1 cellular context compared by ENCODE assay signal in the genomic region with DNA sequence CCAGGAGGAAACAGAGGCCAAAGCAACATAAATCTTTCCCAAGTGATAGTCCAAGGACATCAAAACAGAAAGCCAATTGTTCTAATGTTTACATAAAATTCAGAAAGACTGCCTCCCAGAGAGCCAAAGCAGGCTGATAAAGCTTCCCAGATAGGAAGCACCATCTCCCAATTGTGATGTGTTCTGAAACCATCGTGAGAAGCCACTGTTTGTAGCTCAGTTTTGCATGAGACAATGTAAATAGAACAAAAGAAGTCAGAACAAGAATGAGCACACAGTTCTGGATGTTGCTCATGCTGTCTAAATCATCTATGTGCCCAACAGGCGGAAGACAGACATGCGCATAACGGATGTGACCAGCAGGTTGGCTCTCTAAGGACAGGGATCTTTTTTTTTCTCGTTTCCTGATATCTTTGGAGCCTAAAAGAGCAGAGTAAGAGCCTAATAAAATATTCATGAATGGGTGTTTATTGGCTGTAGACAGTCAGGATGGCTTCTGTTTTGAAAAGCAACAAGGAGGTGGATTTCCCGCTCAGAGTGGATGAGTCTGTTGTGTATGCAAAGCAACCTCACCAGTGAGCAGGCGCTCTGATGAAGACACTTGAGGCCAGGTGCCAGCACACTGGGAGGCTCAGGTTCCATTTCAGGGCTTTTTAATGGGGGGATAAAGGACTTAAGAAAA.
TF ChIP-seq lines count a peak whose summit lies in the region.

No MANE protein-coding gene starts in this region.

TF ChIP-seq in WTC11, 78 proteins besides CTCF, POLR2A, EP300 and RAD21 (continued from another document):
- TF ChIP-seq, protein P1, sequence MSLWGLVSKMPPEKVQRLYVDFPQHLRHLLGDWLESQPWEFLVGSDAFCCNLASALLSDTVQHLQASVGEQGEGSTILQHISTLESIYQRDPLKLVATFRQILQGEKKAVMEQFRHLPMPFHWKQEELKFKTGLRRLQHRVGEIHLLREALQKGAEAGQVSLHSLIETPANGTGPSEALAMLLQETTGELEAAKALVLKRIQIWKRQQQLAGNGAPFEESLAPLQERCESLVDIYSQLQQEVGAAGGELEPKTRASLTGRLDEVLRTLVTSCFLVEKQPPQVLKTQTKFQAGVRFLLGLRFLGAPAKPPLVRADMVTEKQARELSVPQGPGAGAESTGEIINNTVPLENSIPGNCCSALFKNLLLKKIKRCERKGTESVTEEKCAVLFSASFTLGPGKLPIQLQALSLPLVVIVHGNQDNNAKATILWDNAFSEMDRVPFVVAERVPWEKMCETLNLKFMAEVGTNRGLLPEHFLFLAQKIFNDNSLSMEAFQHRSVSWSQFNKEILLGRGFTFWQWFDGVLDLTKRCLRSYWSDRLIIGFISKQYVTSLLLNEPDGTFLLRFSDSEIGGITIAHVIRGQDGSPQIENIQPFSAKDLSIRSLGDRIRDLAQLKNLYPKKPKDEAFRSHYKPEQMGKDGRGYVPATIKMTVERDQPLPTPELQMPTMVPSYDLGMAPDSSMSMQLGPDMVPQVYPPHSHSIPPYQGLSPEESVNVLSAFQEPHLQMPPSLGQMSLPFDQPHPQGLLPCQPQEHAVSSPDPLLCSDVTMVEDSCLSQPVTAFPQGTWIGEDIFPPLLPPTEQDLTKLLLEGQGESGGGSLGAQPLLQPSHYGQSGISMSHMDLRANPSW (CRISPR knock-in tag; conservative IDR thresholded peaks at IDR 0.05; ENCODE audit: low read depth): no peak
- TF ChIP-seq, protein P2, sequence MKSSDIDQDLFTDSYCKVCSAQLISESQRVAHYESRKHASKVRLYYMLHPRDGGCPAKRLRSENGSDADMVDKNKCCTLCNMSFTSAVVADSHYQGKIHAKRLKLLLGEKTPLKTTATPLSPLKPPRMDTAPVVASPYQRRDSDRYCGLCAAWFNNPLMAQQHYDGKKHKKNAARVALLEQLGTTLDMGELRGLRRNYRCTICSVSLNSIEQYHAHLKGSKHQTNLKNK (CRISPR knock-in tag; IDR thresholded peaks at IDR 0.05): no peak
- TF ChIP-seq, protein P3, sequence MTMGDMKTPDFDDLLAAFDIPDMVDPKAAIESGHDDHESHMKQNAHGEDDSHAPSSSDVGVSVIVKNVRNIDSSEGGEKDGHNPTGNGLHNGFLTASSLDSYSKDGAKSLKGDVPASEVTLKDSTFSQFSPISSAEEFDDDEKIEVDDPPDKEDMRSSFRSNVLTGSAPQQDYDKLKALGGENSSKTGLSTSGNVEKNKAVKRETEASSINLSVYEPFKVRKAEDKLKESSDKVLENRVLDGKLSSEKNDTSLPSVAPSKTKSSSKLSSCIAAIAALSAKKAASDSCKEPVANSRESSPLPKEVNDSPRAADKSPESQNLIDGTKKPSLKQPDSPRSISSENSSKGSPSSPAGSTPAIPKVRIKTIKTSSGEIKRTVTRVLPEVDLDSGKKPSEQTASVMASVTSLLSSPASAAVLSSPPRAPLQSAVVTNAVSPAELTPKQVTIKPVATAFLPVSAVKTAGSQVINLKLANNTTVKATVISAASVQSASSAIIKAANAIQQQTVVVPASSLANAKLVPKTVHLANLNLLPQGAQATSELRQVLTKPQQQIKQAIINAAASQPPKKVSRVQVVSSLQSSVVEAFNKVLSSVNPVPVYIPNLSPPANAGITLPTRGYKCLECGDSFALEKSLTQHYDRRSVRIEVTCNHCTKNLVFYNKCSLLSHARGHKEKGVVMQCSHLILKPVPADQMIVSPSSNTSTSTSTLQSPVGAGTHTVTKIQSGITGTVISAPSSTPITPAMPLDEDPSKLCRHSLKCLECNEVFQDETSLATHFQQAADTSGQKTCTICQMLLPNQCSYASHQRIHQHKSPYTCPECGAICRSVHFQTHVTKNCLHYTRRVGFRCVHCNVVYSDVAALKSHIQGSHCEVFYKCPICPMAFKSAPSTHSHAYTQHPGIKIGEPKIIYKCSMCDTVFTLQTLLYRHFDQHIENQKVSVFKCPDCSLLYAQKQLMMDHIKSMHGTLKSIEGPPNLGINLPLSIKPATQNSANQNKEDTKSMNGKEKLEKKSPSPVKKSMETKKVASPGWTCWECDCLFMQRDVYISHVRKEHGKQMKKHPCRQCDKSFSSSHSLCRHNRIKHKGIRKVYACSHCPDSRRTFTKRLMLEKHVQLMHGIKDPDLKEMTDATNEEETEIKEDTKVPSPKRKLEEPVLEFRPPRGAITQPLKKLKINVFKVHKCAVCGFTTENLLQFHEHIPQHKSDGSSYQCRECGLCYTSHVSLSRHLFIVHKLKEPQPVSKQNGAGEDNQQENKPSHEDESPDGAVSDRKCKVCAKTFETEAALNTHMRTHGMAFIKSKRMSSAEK (CRISPR knock-in tag; IDR thresholded peaks at IDR 0.05; ENCODE audit: borderline replicate concordance): no peak
- TF ChIP-seq ZNF396 (CRISPR knock-in tag; IDR thresholded peaks at IDR 0.05; ENCODE audit: borderline replicate concordance): no peak
- TF ChIP-seq IRF2 (CRISPR knock-in tag; IDR thresholded peaks at IDR 0.05; ENCODE audit: borderline replicate concordance, low read depth): no peak
- TF ChIP-seq, protein P4, sequence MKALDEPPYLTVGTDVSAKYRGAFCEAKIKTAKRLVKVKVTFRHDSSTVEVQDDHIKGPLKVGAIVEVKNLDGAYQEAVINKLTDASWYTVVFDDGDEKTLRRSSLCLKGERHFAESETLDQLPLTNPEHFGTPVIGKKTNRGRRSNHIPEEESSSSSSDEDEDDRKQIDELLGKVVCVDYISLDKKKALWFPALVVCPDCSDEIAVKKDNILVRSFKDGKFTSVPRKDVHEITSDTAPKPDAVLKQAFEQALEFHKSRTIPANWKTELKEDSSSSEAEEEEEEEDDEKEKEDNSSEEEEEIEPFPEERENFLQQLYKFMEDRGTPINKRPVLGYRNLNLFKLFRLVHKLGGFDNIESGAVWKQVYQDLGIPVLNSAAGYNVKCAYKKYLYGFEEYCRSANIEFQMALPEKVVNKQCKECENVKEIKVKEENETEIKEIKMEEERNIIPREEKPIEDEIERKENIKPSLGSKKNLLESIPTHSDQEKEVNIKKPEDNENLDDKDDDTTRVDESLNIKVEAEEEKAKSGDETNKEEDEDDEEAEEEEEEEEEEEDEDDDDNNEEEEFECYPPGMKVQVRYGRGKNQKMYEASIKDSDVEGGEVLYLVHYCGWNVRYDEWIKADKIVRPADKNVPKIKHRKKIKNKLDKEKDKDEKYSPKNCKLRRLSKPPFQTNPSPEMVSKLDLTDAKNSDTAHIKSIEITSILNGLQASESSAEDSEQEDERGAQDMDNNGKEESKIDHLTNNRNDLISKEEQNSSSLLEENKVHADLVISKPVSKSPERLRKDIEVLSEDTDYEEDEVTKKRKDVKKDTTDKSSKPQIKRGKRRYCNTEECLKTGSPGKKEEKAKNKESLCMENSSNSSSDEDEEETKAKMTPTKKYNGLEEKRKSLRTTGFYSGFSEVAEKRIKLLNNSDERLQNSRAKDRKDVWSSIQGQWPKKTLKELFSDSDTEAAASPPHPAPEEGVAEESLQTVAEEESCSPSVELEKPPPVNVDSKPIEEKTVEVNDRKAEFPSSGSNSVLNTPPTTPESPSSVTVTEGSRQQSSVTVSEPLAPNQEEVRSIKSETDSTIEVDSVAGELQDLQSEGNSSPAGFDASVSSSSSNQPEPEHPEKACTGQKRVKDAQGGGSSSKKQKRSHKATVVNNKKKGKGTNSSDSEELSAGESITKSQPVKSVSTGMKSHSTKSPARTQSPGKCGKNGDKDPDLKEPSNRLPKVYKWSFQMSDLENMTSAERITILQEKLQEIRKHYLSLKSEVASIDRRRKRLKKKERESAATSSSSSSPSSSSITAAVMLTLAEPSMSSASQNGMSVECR (CRISPR knock-in tag; IDR thresholded peaks at IDR 0.05; ENCODE audit: borderline replicate concordance): no peak
- no peak for TF ChIP-seq ZNF416 (CRISPR knock-in tag; IDR thresholded peaks at IDR 0.05)
- TF ChIP-seq, protein P5, sequence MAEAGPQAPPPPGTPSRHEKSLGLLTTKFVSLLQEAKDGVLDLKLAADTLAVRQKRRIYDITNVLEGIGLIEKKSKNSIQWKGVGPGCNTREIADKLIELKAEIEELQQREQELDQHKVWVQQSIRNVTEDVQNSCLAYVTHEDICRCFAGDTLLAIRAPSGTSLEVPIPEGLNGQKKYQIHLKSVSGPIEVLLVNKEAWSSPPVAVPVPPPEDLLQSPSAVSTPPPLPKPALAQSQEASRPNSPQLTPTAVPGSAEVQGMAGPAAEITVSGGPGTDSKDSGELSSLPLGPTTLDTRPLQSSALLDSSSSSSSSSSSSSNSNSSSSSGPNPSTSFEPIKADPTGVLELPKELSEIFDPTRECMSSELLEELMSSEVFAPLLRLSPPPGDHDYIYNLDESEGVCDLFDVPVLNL (CRISPR knock-in tag; IDR thresholded peaks at IDR 0.05; ENCODE audit: borderline replicate concordance, low read depth): no peak
- TF ChIP-seq, protein P6, sequence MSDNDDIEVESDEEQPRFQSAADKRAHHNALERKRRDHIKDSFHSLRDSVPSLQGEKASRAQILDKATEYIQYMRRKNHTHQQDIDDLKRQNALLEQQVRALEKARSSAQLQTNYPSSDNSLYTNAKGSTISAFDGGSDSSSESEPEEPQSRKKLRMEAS (CRISPR knock-in tag; IDR thresholded peaks at IDR 0.05): 0 out of 2 replicates have a peak, but pooled peaks have one; percentile 15
- TF ChIP-seq NFYB (CRISPR knock-in tag; conservative IDR thresholded peaks at IDR 0.05; ENCODE audit: low read depth): no peak
- TF ChIP-seq GTF2I (CRISPR knock-in tag; conservative IDR thresholded peaks at IDR 0.05): no peak
- no peak for TF ChIP-seq NR3C1 (CRISPR knock-in tag; conservative IDR thresholded peaks at IDR 0.05; ENCODE audit: low read depth)
- TF ChIP-seq, protein P7, sequence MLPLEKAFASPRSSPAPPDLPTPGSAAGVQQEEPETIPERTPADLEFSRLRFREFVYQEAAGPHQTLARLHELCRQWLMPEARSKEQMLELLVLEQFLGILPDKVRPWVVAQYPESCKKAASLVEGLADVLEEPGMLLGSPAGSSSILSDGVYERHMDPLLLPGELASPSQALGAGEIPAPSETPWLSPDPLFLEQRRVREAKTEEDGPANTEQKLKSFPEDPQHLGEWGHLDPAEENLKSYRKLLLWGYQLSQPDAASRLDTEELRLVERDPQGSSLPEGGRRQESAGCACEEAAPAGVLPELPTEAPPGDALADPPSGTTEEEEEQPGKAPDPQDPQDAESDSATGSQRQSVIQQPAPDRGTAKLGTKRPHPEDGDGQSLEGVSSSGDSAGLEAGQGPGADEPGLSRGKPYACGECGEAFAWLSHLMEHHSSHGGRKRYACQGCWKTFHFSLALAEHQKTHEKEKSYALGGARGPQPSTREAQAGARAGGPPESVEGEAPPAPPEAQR (CRISPR knock-in tag; IDR thresholded peaks at IDR 0.05): 0 out of 2 replicates have a peak, but pooled peaks have one; percentile 33
- no peak for TF ChIP-seq ELF4 (CRISPR knock-in tag; IDR thresholded peaks at IDR 0.05; ENCODE audit: low read depth)
- no peak for TF ChIP-seq PRRX2 (CRISPR knock-in tag; IDR thresholded peaks at IDR 0.05)
- peak; percentile 86 for TF ChIP-seq GABPB1 (CRISPR knock-in tag; IDR thresholded peaks at IDR 0.05)
- peak; percentile 2; the same call in 1 of the 2 replicates for TF ChIP-seq ZNF423 (CRISPR knock-in tag; IDR thresholded peaks at IDR 0.05)
- no peak for TF ChIP-seq NR2C2 (CRISPR knock-in tag; IDR thresholded peaks at IDR 0.05)
- TF ChIP-seq, protein P8, sequence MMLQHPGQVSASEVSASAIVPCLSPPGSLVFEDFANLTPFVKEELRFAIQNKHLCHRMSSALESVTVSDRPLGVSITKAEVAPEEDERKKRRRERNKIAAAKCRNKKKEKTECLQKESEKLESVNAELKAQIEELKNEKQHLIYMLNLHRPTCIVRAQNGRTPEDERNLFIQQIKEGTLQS (CRISPR knock-in tag; conservative IDR thresholded peaks at IDR 0.05): no peak
- TF ChIP-seq TEAD4 (CRISPR knock-in tag; IDR thresholded peaks at IDR 0.05): no peak
- no peak for TF ChIP-seq JAZF1 (CRISPR knock-in tag; IDR thresholded peaks at IDR 0.05)
- TF ChIP-seq, protein P9, sequence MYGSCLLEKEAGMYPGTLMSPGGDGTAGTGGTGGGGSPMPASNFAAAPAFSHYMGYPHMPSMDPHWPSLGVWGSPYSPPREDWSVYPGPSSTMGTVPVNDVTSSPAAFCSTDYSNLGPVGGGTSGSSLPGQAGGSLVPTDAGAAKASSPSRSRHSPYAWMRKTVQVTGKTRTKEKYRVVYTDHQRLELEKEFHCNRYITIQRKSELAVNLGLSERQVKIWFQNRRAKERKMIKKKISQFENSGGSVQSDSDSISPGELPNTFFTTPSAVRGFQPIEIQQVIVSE (CRISPR knock-in tag; IDR thresholded peaks at IDR 0.05; ENCODE audit: borderline replicate concordance): no peak
- no peak for TF ChIP-seq ZNF263 (CRISPR knock-in tag; IDR thresholded peaks at IDR 0.05; ENCODE audit: low read depth)
- no peak for TF ChIP-seq OVOL2 (CRISPR knock-in tag; IDR thresholded peaks at IDR 0.05; ENCODE audit: borderline replicate concordance)
- TF ChIP-seq SP1 (CRISPR knock-in tag; conservative IDR thresholded peaks at IDR 0.05): 0 out of 2 replicates have a peak, but pooled peaks have one; percentile 15
- TF ChIP-seq, protein P10, sequence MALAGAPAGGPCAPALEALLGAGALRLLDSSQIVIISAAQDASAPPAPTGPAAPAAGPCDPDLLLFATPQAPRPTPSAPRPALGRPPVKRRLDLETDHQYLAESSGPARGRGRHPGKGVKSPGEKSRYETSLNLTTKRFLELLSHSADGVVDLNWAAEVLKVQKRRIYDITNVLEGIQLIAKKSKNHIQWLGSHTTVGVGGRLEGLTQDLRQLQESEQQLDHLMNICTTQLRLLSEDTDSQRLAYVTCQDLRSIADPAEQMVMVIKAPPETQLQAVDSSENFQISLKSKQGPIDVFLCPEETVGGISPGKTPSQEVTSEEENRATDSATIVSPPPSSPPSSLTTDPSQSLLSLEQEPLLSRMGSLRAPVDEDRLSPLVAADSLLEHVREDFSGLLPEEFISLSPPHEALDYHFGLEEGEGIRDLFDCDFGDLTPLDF (CRISPR knock-in tag; IDR thresholded peaks at IDR 0.05): no peak
- TF ChIP-seq NR1H2 (CRISPR knock-in tag; IDR thresholded peaks at IDR 0.05): no peak
- TF ChIP-seq TEAD1 (CRISPR knock-in tag; IDR thresholded peaks at IDR 0.05): no peak; the same call in 1 of the 2 replicates
- no peak for TF ChIP-seq FOXP1 (CRISPR knock-in tag; IDR thresholded peaks at IDR 0.05; ENCODE audit: borderline replicate concordance)
- TF ChIP-seq SOX15 (CRISPR knock-in tag; IDR thresholded peaks at IDR 0.05): no peak
TF ChIP-seq in WTC11: peak in this region for 9.
